ENCODE assay signal across 21 cellular contexts in genomic region chr6:74939309-74939708, GRCh38.
A peak's percentile ranks its signal among the peaks of the same experiment; 100 is the strongest.
DNase-seq lines count a peak whose midpoint lies in the region; TF ChIP-seq lines count a peak whose summit lies in the region.
"Had no signal": no experiment of that assay in that cellular context is flagged by ENCODE, and none has a peak within 500 bp of the region (broad histone marks: within the 10 kb centered on the region; RNA-seq: fewer than 3 reads in every experiment).

No MANE protein-coding gene starts in this region.

- POLR2A ChIA-PET in MCF 10A (lab: Yijun Ruan, JAX): interaction anchor here (2.6 kb wide), 1 partner anchor 266 kb away, joined by 9 read pairs; the partner anchor contains the start of gene COL12A1

- H3K36me3 ChIP-seq in breast epithelium: no peaks in the 10 kb centered on the region
- no peaks in the 10 kb centered on the region for H3K36me3 ChIP-seq in stomach
- H3K36me3 ChIP-seq: upper lobe of left lung had no signal

- TF ChIP-seq EP300 in stomach (IDR thresholded peaks at IDR 0.05): no peak

- H3K4me3 ChIP-seq in breast epithelium: no peak overlapping the region
- H3K4me3 ChIP-seq in LNCaP clone FGC (ENCODE audit: low read depth, low read length): no peak overlapping the region
- H3K4me3 ChIP-seq in stomach: no peak overlapping the region
- H3K4me3 ChIP-seq: A549, hepatocyte, lung, upper lobe of left lung had no signal

- intact Hi-C loops in MCF 10A (cut with micrococcal nuclease) (loop anchor here (2.0 kb wide), 1 partner anchor 265 kb away; no protein-coding TSS in a partner anchor), breast epithelium (cut with DNase I; ENCODE audit: low total_unique reads) (no loop called here), stomach (cut with DNase I; ENCODE audit: low total_unique reads) (no loop called here)

- peak; percentile 30 for DNase-seq in MCF 10A (ENCODE audit: unreplicated experiment)
- DNase-seq in breast epithelium (ENCODE audit: low spot score in 2 of 2): no peak
- peak; percentile 31 for DNase-seq in LNCaP clone FGC (ENCODE audit: low read depth)
- peak; percentile 0 for DNase-seq in cerebellar cortex (ENCODE audit: low spot score)
- no peak for DNase-seq in GM19238 (ENCODE audit: insufficient read length, low spot score)
- DNase-seq in stomach: no peak
- DNase-seq in stimulated activated naive CD4-positive, alpha-beta T cell treated with Interleukin-2 at 50 U/mL for 16 hours (lab: John Stamatoyannopoulos, UW): no peak
- no peak for DNase-seq in ureter (ENCODE audit: low spot score)
- DNase-seq: activated T-cell treated with anti-CD3 and anti-CD28 coated beads, Interleukin-2, amount 50 U/mL, for 24 hours; amniotic stem cell; DMS79 treated with DMSO at 0.1 percent for 48 hours; endodermal cell; NCI-H146; NK-92 treated with Interleukin-12 subunit alpha and Interleukin-12 subunit beta, amount 100 ng/mL, for 24 hours; stimulated activated CD4-positive, alpha-beta T cell treated with anti-CD3 and anti-CD28 coated beads, Interleukin-15, amount 100 ng/mL, for 24 hours; stimulated activated CD8-positive, alpha-beta memory T cell treated with anti-CD3 and anti-CD28 coated beads, Interleukin-4, amount 100 ng/mL, for 48 hours; upper lobe of left lung had no signal

- TF ChIP-seq POLR2A in breast epithelium (IDR thresholded peaks at IDR 0.05) (no peak), stomach (IDR thresholded peaks at IDR 0.05) (no peak)

- H3K27ac ChIP-seq in breast epithelium (no peak overlapping the region), stomach (no peak overlapping the region)
- H3K27ac ChIP-seq: A549, hepatocyte, upper lobe of left lung had no signal

- WGBS in stomach, 5 donors: 71 to 85% (median 80%) methylated on average over 2 of the region's 2 CpGs

- H3K9me3 Mint-ChIP-seq in MCF 10A (ENCODE audit: unreplicated experiment): no peaks in the 10 kb centered on the region
- H3K9me3 Mint-ChIP-seq: endodermal cell, WTC11 had no signal

- H3K27ac Mint-ChIP-seq in MCF 10A (ENCODE audit: low read depth, unreplicated experiment): no peak overlapping the region
- H3K27ac Mint-ChIP-seq: activated T-cell treated with anti-CD3 and anti-CD28 coated beads, Interleukin-2, amount 50 U/mL, for 24 hours; endodermal cell; WTC11 had no signal

- TF ChIP-seq CTCF in MCF 10A (IDR thresholded peaks at IDR 0.05; ENCODE audit: unreplicated experiment): peak; percentile 15
- TF ChIP-seq CTCF in breast epithelium (IDR thresholded peaks at IDR 0.05): no peak
- TF ChIP-seq CTCF in LNCaP clone FGC (IDR thresholded peaks at IDR 0.05; ENCODE audit: control insufficient read depth, extremely low read depth, insufficient read depth): peak; percentile 62
- no peak for TF ChIP-seq CTCF in stomach (IDR thresholded peaks at IDR 0.05)

- no peaks in the 10 kb centered on the region for H3K27me3 ChIP-seq in breast epithelium
- H3K27me3 ChIP-seq in stomach: no peaks in the 10 kb centered on the region
- H3K27me3 ChIP-seq: hepatocyte, upper lobe of left lung had no signal

- peaks cover 30% of the 10 kb centered on the region for H3K4me1 Mint-ChIP-seq in MCF 10A (ENCODE audit: insufficient read depth, unreplicated experiment)
- H3K4me1 Mint-ChIP-seq: endodermal cell had no signal

- no peaks in the 10 kb centered on the region for H3K9me3 ChIP-seq in breast epithelium
- H3K9me3 ChIP-seq in stomach: no peaks in the 10 kb centered on the region
- H3K9me3 ChIP-seq: A549, upper lobe of left lung had no signal

- no peaks in the 10 kb centered on the region for H3K36me3 Mint-ChIP-seq in MCF 10A (ENCODE audit: insufficient read depth, unreplicated experiment)
- H3K36me3 Mint-ChIP-seq: WTC11 had no signal

- no peaks in the 10 kb centered on the region for H3K27me3 Mint-ChIP-seq in MCF 10A (ENCODE audit: insufficient read depth, unreplicated experiment)
- H3K27me3 Mint-ChIP-seq: activated T-cell treated with anti-CD3 and anti-CD28 coated beads, Interleukin-2, amount 50 U/mL, for 24 hours had no signal

- no TSS peak for BruUV-seq in MCF 10A (replicated peaks; lab: Mats Ljungman, UMichigan)

- no peak overlapping the region for H3K4me3 Mint-ChIP-seq in MCF 10A (ENCODE audit: unreplicated experiment)
- H3K4me3 Mint-ChIP-seq: activated T-cell treated with anti-CD3 and anti-CD28 coated beads, Interleukin-2, amount 50 U/mL, for 24 hours; endodermal cell; WTC11 had no signal

- H3K4me1 ChIP-seq in breast epithelium (no peaks in the 10 kb centered on the region), stomach (no peaks in the 10 kb centered on the region)
- H3K4me1 ChIP-seq: A549, upper lobe of left lung had no signal

- CTCF ChIA-PET in MCF 10A (lab: Yijun Ruan, JAX): interaction anchor here (0.6 to 3.1 kb wide), 11 partner anchors 27 to 847 kb away, joined by 3 to 31 read pairs (median 4); partner anchors contain the start of gene COL12A1

Comparison
In these comparisons a context has a peak if more than half of its experiments do, and no peak if none do; other contexts are left out.
1. DNase-seq: peak in MCF 10A (single experiment), LNCaP clone FGC (single experiment) and cerebellar cortex (single experiment); none in breast epithelium (0 of 2), GM19238 (single experiment), stomach (single experiment), stimulated activated naive CD4-positive, alpha-beta T cell treated with Interleukin-2 at 50 U/mL for 16 hours (single experiment) and ureter (single experiment).
2. CTCF ChIP-seq: peak in MCF 10A (single experiment) and LNCaP clone FGC (single experiment); none in breast epithelium (0 of 3) and stomach (0 of 7).